ENCODE assay signal across 13 cellular contexts in the genomic region with DNA sequence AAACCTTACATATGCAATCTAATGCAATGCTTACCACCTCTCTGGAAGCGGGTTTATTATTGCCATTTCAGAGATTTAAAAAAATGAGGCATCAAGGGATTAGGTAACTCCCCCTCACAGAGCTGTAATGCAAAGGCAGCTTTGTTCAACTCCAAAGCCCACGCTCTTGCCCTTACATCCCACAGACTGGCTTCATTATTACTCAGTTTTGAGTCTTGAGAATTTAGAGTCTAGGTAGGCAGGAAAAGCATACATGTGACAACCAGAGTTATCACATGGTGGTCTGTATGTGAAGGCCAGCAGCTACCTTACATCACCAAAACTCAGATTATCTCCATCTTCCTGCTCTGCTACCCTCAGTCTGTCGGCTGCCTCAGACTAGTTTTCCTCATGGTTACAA.
DNase-seq lines count a peak whose midpoint lies in the region; ATAC-seq lines count a peak whose summit lies in the region.
"Had no signal": no experiment of that assay in that cellular context is flagged by ENCODE, and none has a peak within 500 bp of the region (broad histone marks: within the 10 kb centered on the region; RNA-seq: fewer than 3 reads in every experiment).

No MANE protein-coding gene starts in this region.

- no peak overlapping the region for H3K27ac Mint-ChIP-seq in activated T-cell treated with anti-CD3 and anti-CD28 coated beads, Interleukin-2, amount 50 U/mL, for 24 hours
- no peak overlapping the region for H3K27ac Mint-ChIP-seq in stimulated activated effector memory CD8-positive, alpha-beta T cell treated with anti-CD3 and anti-CD28 coated beads, Interleukin-12 subunit alpha, Interleukin-12 subunit beta, amount 100 ng/mL, for 72 hours

- H3K4me1 Mint-ChIP-seq in activated T-cell treated with anti-CD3 and anti-CD28 coated beads, Interleukin-2, amount 50 U/mL, for 24 hours (ENCODE audit: low read depth): peaks cover 25% of the 10 kb centered on the region
- H3K4me1 Mint-ChIP-seq in stimulated activated effector memory CD8-positive, alpha-beta T cell treated with anti-CD3 and anti-CD28 coated beads, Interleukin-12 subunit alpha, Interleukin-12 subunit beta, amount 100 ng/mL, for 72 hours: peaks cover 15% of the 10 kb centered on the region

- H3K27me3 Mint-ChIP-seq in activated T-cell treated with anti-CD3 and anti-CD28 coated beads, Interleukin-2, amount 50 U/mL, for 24 hours: peaks cover 4% of the 10 kb centered on the region
- H3K27me3 Mint-ChIP-seq: activated B cell treated with CpG ODN at 0.5 μM for 24 hours had no signal

- no peaks in the 10 kb centered on the region for H3K36me3 Mint-ChIP-seq in activated T-cell treated with anti-CD3 and anti-CD28 coated beads, Interleukin-2, amount 50 U/mL, for 24 hours (ENCODE audit: low read depth)
- H3K36me3 Mint-ChIP-seq in stimulated activated effector memory CD8-positive, alpha-beta T cell treated with anti-CD3 and anti-CD28 coated beads, Interleukin-12 subunit alpha, Interleukin-12 subunit beta, amount 100 ng/mL, for 72 hours: no peaks in the 10 kb centered on the region

- no peak overlapping the region for H3K4me3 Mint-ChIP-seq in activated T-cell treated with anti-CD3 and anti-CD28 coated beads, Interleukin-2, amount 50 U/mL, for 24 hours
- H3K4me3 Mint-ChIP-seq in stimulated activated effector memory CD8-positive, alpha-beta T cell treated with anti-CD3 and anti-CD28 coated beads, Interleukin-12 subunit alpha, Interleukin-12 subunit beta, amount 100 ng/mL, for 72 hours: no peak overlapping the region

- ATAC-seq in GM21723 (IDR thresholded peaks at IDR 0.05; ENCODE audit: unreplicated experiment) (peak; percentile 41), HG03442 (IDR thresholded peaks at IDR 0.05; ENCODE audit: unreplicated experiment) (peak; percentile 49)
- peak; percentile 80 for ATAC-seq in stimulated activated effector memory CD8-positive, alpha-beta T cell treated with anti-CD3 and anti-CD28 coated beads, Interleukin-12 subunit alpha, Interleukin-12 subunit beta, amount 100 ng/mL, for 72 hours

- H3K9me3 Mint-ChIP-seq in activated T-cell treated with anti-CD3 and anti-CD28 coated beads, Interleukin-2, amount 50 U/mL, for 24 hours: no peaks in the 10 kb centered on the region
- H3K9me3 Mint-ChIP-seq in stimulated activated effector memory CD8-positive, alpha-beta T cell treated with anti-CD3 and anti-CD28 coated beads, Interleukin-12 subunit alpha, Interleukin-12 subunit beta, amount 100 ng/mL, for 72 hours: no peaks in the 10 kb centered on the region
- H3K9me3 Mint-ChIP-seq: activated B cell treated with CpG ODN at 0.5 μM for 24 hours had no signal

- DNase-seq in activated T-cell treated with anti-CD3 and anti-CD28 coated beads, Interleukin-2, amount 50 U/mL, for 24 hours: peak; percentile 18
- DNase-seq in activated T-cell treated with anti-CD3 and anti-CD28 coated beads, Interleukin-2, amount 50 U/mL, for 48 hours: no peak
- no peak for DNase-seq in stimulated activated effector memory CD8-positive, alpha-beta T cell treated with anti-CD3 and anti-CD28 coated beads, Interleukin-12 subunit alpha, Interleukin-12 subunit beta, amount 100 ng/mL, for 72 hours (ENCODE audit: low spot score in 2 of 2)
- DNase-seq in putamen (ENCODE audit: low spot score) (no peak), COLO829 (ENCODE audit: low spot score) (no peak), NCI-H748 (lab: John Stamatoyannopoulos, UW; ENCODE audit: unreplicated experiment) (no peak)
- DNase-seq: activated B cell treated with CpG ODN at 0.5 μM for 24 hours; activated gamma-delta T cell treated with Interleukin-2 at 50 U/mL for 16 hours; central memory CD4-positive, alpha-beta T cell; NCI-H187 treated with DMSO at 0.1 percent for 48 hours; SW 1271 had no signal
